Comparison of ENCODE assay signal across 35 cellular contexts in the genomic region with DNA sequence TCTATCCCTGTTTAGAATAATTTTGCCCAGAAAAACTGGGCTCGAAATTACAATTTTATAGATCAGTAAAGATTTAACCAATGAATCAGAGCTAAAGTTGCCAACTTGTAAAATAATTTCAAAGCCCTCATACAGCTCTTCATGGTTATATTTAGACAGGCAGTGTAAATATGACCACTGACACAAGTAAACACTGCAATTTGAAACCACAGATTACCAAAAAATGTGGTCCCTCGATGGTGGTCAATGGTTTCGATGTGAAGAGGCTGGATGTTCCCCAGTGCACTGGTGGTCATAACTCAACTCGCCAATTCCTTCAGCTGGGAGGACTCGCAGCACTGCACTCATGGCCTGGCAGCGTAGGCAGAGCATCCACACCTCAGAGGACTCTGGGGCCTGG. TPM values are rescaled to one million over a fixed set of nuclear protein-coding genes. Genes with fewer than 3 reads are reported as not detected.
"Had no signal": no experiment of that assay in that cellular context is flagged by ENCODE, and none has a peak within 500 bp of the region (broad histone marks: within the 10 kb centered on the region; RNA-seq: fewer than 3 reads in every experiment).

No MANE protein-coding gene starts in this region.

- H3K4me1 Mint-ChIP-seq: activated CD4-positive, alpha-beta T cell treated with anti-CD3 and anti-CD28 coated beads, Interleukin-2, amount 10 ng/mL, durations not matched to agents 24 days and 14 days; activated naive CD8-positive, alpha-beta T cell treated with anti-CD3 and anti-CD28 coated beads for 36 hours; activated T-helper 17 cell treated with anti-CD3 and anti-CD28 coated beads, Interleukin-2, amount 50 U/mL, for 72 hours; central memory CD8-positive, alpha-beta T cell had no signal

- DNase-seq: activated CD4-positive, alpha-beta T cell treated with anti-CD3 and anti-CD28 coated beads, Interleukin-2, amount 10 ng/mL, durations not matched to agents 24 days and 14 days; activated CD4-positive, alpha-beta T cell treated with anti-CD3 and anti-CD28 coated beads, Interleukin-2, amount 50 U/mL, for 4 hours; activated CD8-positive, alpha-beta T cell treated with anti-CD3 and anti-CD28 coated beads for 36 hours; activated effector memory CD4-positive, alpha-beta T cell treated with anti-CD3 and anti-CD28 coated beads, Interleukin-2, amount 50 U/mL, for 16 hours; activated naive CD4-positive, alpha-beta T cell; activated naive CD4-positive, alpha-beta T cell treated with anti-CD3 and anti-CD28 coated beads, Interleukin-2, amount 50 U/mL, for 16 hours; activated naive CD8-positive, alpha-beta T cell treated with anti-CD3 and anti-CD28 coated beads for 36 hours; activated T-cell treated with anti-CD3 and anti-CD28 coated beads, Interleukin-2, amount 50 U/mL, for 1 hour; activated T-cell treated with anti-CD3 and anti-CD28 coated beads, Interleukin-2, amount 50 U/mL, for 72 hours; amniotic stem cell; aorta; brain microvascular endothelial cell; NCI-H1048; NCI-H1105 treated with DMSO at 0.1 percent for 48 hours; NCI-H1436; NCI-H1694; NCI-H2081 treated with DMSO at 0.1 percent for 48 hours; NCI-H226; NCI-H446 treated with DMSO at 0.1 percent for 48 hours; NCI-H524; PC-9; SIG-M5; SW 1271; T-helper 1 cell; T-helper 2 cell; T-helper 9 cell had no signal

- H3K27ac Mint-ChIP-seq: activated CD4-positive, alpha-beta T cell treated with anti-CD3 and anti-CD28 coated beads, Interleukin-2, amount 10 ng/mL, durations not matched to agents 24 days and 14 days; activated CD8-positive, alpha-beta T cell treated with anti-CD3 and anti-CD28 coated beads for 36 hours; activated naive CD8-positive, alpha-beta T cell treated with anti-CD3 and anti-CD28 coated beads for 36 hours; activated T-cell treated with anti-CD3 and anti-CD28 coated beads, Interleukin-2, amount 50 U/mL, for 72 hours; activated T-helper 17 cell treated with anti-CD3 and anti-CD28 coated beads, Interleukin-2, amount 50 U/mL, for 72 hours had no signal

- H3K27me3 Mint-ChIP-seq: activated CD4-positive, alpha-beta T cell treated with anti-CD3 and anti-CD28 coated beads, Interleukin-2, amount 10 ng/mL, durations not matched to agents 24 days and 14 days; activated CD8-positive, alpha-beta T cell treated with anti-CD3 and anti-CD28 coated beads for 36 hours; activated naive CD8-positive, alpha-beta T cell treated with anti-CD3 and anti-CD28 coated beads for 36 hours; activated T-helper 17 cell treated with anti-CD3 and anti-CD28 coated beads, Interleukin-2, amount 50 U/mL, for 72 hours; central memory CD8-positive, alpha-beta T cell had no signal

- H3K36me3 ChIP-seq: brain microvascular endothelial cell, cardiac muscle cell had no signal

- H3K4me2 ChIP-seq: PC-9 had no signal

- H3K27me3 ChIP-seq: brain microvascular endothelial cell, cardiac muscle cell had no signal

- H3K9me3 Mint-ChIP-seq: activated CD4-positive, alpha-beta T cell treated with anti-CD3 and anti-CD28 coated beads, Interleukin-2, amount 10 ng/mL, durations not matched to agents 24 days and 14 days; activated CD8-positive, alpha-beta T cell treated with anti-CD3 and anti-CD28 coated beads for 36 hours; activated T-helper 17 cell treated with anti-CD3 and anti-CD28 coated beads, Interleukin-2, amount 50 U/mL, for 72 hours had no signal

- H3K4me3 ChIP-seq: cardiac muscle cell, K562, PC-9 had no signal

- H3K36me3 Mint-ChIP-seq: activated naive CD8-positive, alpha-beta T cell treated with anti-CD3 and anti-CD28 coated beads for 36 hours had no signal

- H3K4me3 Mint-ChIP-seq: activated CD4-positive, alpha-beta T cell treated with anti-CD3 and anti-CD28 coated beads, Interleukin-2, amount 10 ng/mL, durations not matched to agents 24 days and 14 days; activated CD8-positive, alpha-beta T cell treated with anti-CD3 and anti-CD28 coated beads for 36 hours; activated naive CD8-positive, alpha-beta T cell treated with anti-CD3 and anti-CD28 coated beads for 36 hours; activated T-cell treated with anti-CD3 and anti-CD28 coated beads, Interleukin-2, amount 50 U/mL, for 72 hours; activated T-helper 17 cell treated with anti-CD3 and anti-CD28 coated beads, Interleukin-2, amount 50 U/mL, for 72 hours; central memory CD8-positive, alpha-beta T cell had no signal

- H2AFZ ChIP-seq: PC-9 had no signal

- H3K27ac ChIP-seq: brain microvascular endothelial cell, cardiac muscle cell, PC-9, RWPE1 had no signal

- ATAC-seq: activated CD8-positive, alpha-beta T cell treated with anti-CD3 and anti-CD28 coated beads for 36 hours; activated T-cell treated with anti-CD3 and anti-CD28 coated beads, Interleukin-2, amount 50 U/mL, for 72 hours; activated T-helper 17 cell treated with anti-CD3 and anti-CD28 coated beads, Interleukin-2, amount 50 U/mL, for 72 hours; K562; Right ventricle myocardium inferior had no signal

RNA-seq across cellular contexts. Expression of a gene that starts 28.6 kb away (rescaled TPM):
- total RNA-seq: activated CD4-positive, alpha-beta T cell treated with anti-CD3 and anti-CD28 coated beads, Interleukin-2, amount 10 ng/mL, durations not matched to agents 24 days and 14 days; activated CD8-positive, alpha-beta memory T cell treated with anti-CD3 and anti-CD28 coated beads for 36 hours; activated CD8-positive, alpha-beta T cell treated with anti-CD3 and anti-CD28 coated beads for 36 hours; activated naive CD8-positive, alpha-beta T cell treated with anti-CD3 and anti-CD28 coated beads for 36 hours; activated T-cell treated with anti-CD3 and anti-CD28 coated beads, Interleukin-2, amount 50 U/mL, for 72 hours; activated T-helper 17 cell treated with anti-CD3 and anti-CD28 coated beads, Interleukin-2, amount 50 U/mL, for 72 hours; aorta; cardiac muscle cell; K562; M059J; PC-9; Right ventricle myocardium inferior; SK-MEL-5 had no signal
- polyA plus RNA-seq: aorta, K562 had no signal
